29 cellular contexts compared by ENCODE assay signal in genomic region chr1:229334716-229335115, GRCh38.
"Had no signal": no experiment of that assay in that cellular context is flagged by ENCODE, and none has a peak within 500 bp of the region (broad histone marks: within the 10 kb centered on the region; RNA-seq: fewer than 3 reads in every experiment).

No MANE protein-coding gene starts in this region.

- FAIRE-seq: keratinocyte, small intestine had no signal

- H3K4me3 Mint-ChIP-seq: endodermal cell; memory B cell; mesothelial cell of epicardium; natural killer cell treated with Interleukin-12 subunit alpha and Interleukin-12 subunit beta and Interleukin-15 and Interleukin-18, amount 100 ng/mL, for 72 hours; neural crest cell; stimulated activated naive B cell treated with anti-CD40 and anti-IgM and Interleukin-4, amounts not matched to agents 10 μg/mL and 1 μg/mL and 100 μg/mL, for 72 hours; stimulated activated naive CD8-positive, alpha-beta T cell treated with anti-CD3 and anti-CD28 coated beads, Interleukin-15, amount 100 ng/mL, for 72 hours; type B pancreatic cell had no signal

- H3K9ac ChIP-seq: parathyroid adenoma had no signal

- H3K36me3 ChIP-seq: gastrocnemius medialis, right lobe of liver, suprapubic skin, thyroid gland had no signal

- H3K27ac ChIP-seq: epithelial cell of prostate, gastrocnemius medialis, neutrophil, parathyroid adenoma, right lobe of liver, suprapubic skin, thyroid gland had no signal

- H3K27me3 Mint-ChIP-seq: memory B cell; naive B cell; natural killer cell treated with Interleukin-12 subunit alpha and Interleukin-12 subunit beta and Interleukin-15 and Interleukin-18, amount 100 ng/mL, for 72 hours; progenitor cell of endocrine pancreas; stimulated activated naive B cell treated with anti-CD40 and anti-IgM and Interleukin-4, amounts not matched to agents 10 μg/mL and 1 μg/mL and 100 μg/mL, for 72 hours; stimulated activated naive CD8-positive, alpha-beta T cell treated with anti-CD3 and anti-CD28 coated beads, Interleukin-15, amount 100 ng/mL, for 72 hours; type B pancreatic cell had no signal

- H3K4me3 ChIP-seq: gastrocnemius medialis, lung, mucosa of descending colon, right lobe of liver, suprapubic skin, thyroid gland had no signal

- H3K9me3 Mint-ChIP-seq: natural killer cell treated with Interleukin-12 subunit alpha and Interleukin-12 subunit beta and Interleukin-15 and Interleukin-18, amount 100 ng/mL, for 72 hours; neural crest cell; type B pancreatic cell had no signal

- H3K27me3 ChIP-seq: dorsolateral prefrontal cortex, gastrocnemius medialis, neutrophil, right lobe of liver, suprapubic skin, thyroid gland had no signal

- H3K27ac Mint-ChIP-seq: memory B cell; mesothelial cell of epicardium; naive B cell; natural killer cell treated with Interleukin-12 subunit alpha and Interleukin-12 subunit beta and Interleukin-15 and Interleukin-18, amount 100 ng/mL, for 72 hours; progenitor cell of endocrine pancreas; stimulated activated naive B cell treated with anti-CD40 and anti-IgM and Interleukin-4, amounts not matched to agents 10 μg/mL and 1 μg/mL and 100 μg/mL, for 72 hours; stimulated activated naive CD8-positive, alpha-beta T cell treated with anti-CD3 and anti-CD28 coated beads, Interleukin-15, amount 100 ng/mL, for 72 hours; type B pancreatic cell had no signal

- H3K36me3 Mint-ChIP-seq: naive B cell had no signal

- H3K4me1 ChIP-seq: gastrocnemius medialis, parathyroid adenoma, right lobe of liver, thyroid gland had no signal

- DNase-seq: cortex of kidney; dorsolateral prefrontal cortex; effector CD8-positive, alpha-beta T cell; endodermal cell; foreskin fibroblast; gastrocnemius medialis; mucosa of descending colon; naive B cell; right lobe of liver; small intestine; stimulated activated CD4-positive, alpha-beta T cell treated with anti-CD3 and anti-CD28 coated beads, Interleukin-15, amount 100 ng/mL, for 24 hours; stimulated activated CD4-positive, alpha-beta T cell treated with anti-CD3 and anti-CD28 coated beads, Interleukin-2, amount 100 ng/mL, for 48 hours; stimulated activated naive B cell treated with anti-CD40 and anti-IgM and Interleukin-4, amounts not matched to agents 10 μg/mL and 1 μg/mL and 100 μg/mL, for 72 hours; stimulated activated naive CD8-positive, alpha-beta T cell treated with anti-CD3 and anti-CD28 coated beads, Interleukin-15, amount 100 ng/mL, for 72 hours; thyroid gland had no signal

- H3K9me3 ChIP-seq: gastrocnemius medialis, mucosa of descending colon, neutrophil, right lobe of liver, thyroid gland had no signal

- ATAC-seq: esophagus mucosa; gastrocnemius medialis; left lobe of liver; mucosa of descending colon; natural killer cell treated with Interleukin-12 subunit alpha and Interleukin-12 subunit beta and Interleukin-15 and Interleukin-18, amount 100 ng/mL, for 72 hours; right lobe of liver; stimulated activated naive B cell treated with anti-CD40 and anti-IgM and Interleukin-4, amounts not matched to agents 10 μg/mL and 1 μg/mL and 100 μg/mL, for 72 hours; stimulated activated naive CD8-positive, alpha-beta T cell treated with anti-CD3 and anti-CD28 coated beads, Interleukin-15, amount 100 ng/mL, for 72 hours had no signal

- H2AFZ ChIP-seq: parathyroid adenoma had no signal

- H3K4me1 Mint-ChIP-seq: mesothelial cell of epicardium had no signal
